Comparison of ENCODE assay signal across 10 cellular contexts in the genomic region with DNA sequence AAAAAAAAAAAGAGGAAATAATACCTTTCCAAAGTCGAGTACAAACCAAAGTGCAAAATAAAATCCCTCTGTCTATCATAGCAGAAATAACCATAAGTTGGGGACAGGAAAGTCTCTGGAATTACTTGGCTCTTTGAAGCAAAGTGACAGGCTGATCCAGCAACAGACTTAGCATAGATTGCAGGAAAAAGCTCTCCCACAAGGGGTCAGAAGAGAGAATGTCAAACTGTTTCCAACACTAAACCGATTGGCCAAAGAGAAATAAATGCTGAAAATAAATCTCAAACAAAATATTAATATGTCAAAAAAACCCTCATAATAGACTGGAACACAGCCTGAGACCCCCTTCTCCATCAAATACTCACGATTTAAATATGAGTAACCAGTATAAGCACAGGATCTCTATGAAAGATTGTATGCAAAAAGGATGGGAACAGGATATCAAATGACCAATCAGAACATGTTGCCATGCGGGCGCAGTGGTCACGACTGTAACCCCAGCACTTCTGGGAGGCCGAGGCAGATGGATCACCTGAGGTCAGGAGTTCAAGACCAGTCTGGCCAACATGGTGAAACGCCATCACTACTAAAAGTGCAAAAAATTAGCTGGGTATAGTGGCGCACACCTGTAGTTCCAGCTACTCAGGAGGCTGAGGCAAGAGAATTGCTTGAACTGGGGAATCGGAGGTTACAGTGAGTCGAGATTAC.
DNase-seq lines count a peak whose midpoint lies in the region; TF ChIP-seq lines count a peak whose summit lies in the region.
"Had no signal": no experiment of that assay in that cellular context is flagged by ENCODE, and none has a peak within 500 bp of the region (broad histone marks: within the 10 kb centered on the region; RNA-seq: fewer than 3 reads in every experiment).

No MANE protein-coding gene starts in this region.

- intact Hi-C loops in activated CD4-positive, alpha-beta T cell treated with anti-CD3 and anti-CD28 coated beads, Interleukin-2, amount 10 ng/mL, durations not matched to agents 24 days and 14 days (cut with micrococcal nuclease): no loop called here
- intact Hi-C loops in activated T-helper 1 cell treated with anti-CD3 and anti-CD28 coated beads, Interleukin-12 subunit alpha, Interleukin-12 subunit beta, Interleukin-2, Interleukin-4 antibody, amounts not matched to agents 30 ng/mL and 10 ng/mL and 1 ng/mL, durations not matched to agents 14 hours and 24 hours and 36 hours (cut with micrococcal nuclease): loop anchor here (1.0 kb wide), 1 partner anchor 1396 kb away; no protein-coding TSS in a partner anchor

- H3K4me3 Mint-ChIP-seq in activated CD4-positive, alpha-beta T cell treated with anti-CD3 and anti-CD28 coated beads, Interleukin-2, amount 10 ng/mL, durations not matched to agents 24 days and 14 days: no peak overlapping the region
- H3K4me3 Mint-ChIP-seq in activated T-helper 1 cell treated with anti-CD3 and anti-CD28 coated beads, Interleukin-12 subunit alpha, Interleukin-12 subunit beta, Interleukin-2, Interleukin-4 antibody, amounts not matched to agents 30 ng/mL and 10 ng/mL and 1 ng/mL, durations not matched to agents 14 hours and 24 hours and 36 hours: no peak overlapping the region

- no peak overlapping the region for H3K4me3 ChIP-seq in cardiac fibroblast (replicated peaks in 1 of 2; ENCODE audit: low read depth in 2 of 2, low read length in 2 of 2)

- TF ChIP-seq CTCF in LNCAP (IDR thresholded peaks at IDR 0.05): peak; percentile 68
- TF ChIP-seq CTCF in cardiac fibroblast (IDR thresholded peaks at IDR 0.05; ENCODE audit: low read depth, low read length): peak; percentile 60

- H3K27ac Mint-ChIP-seq in activated CD4-positive, alpha-beta T cell treated with anti-CD3 and anti-CD28 coated beads, Interleukin-2, amount 10 ng/mL, durations not matched to agents 24 days and 14 days: no peak overlapping the region
- H3K27ac Mint-ChIP-seq in activated T-helper 1 cell treated with anti-CD3 and anti-CD28 coated beads, Interleukin-12 subunit alpha, Interleukin-12 subunit beta, Interleukin-2, Interleukin-4 antibody, amounts not matched to agents 30 ng/mL and 10 ng/mL and 1 ng/mL, durations not matched to agents 14 hours and 24 hours and 36 hours: no peak overlapping the region

- H3K36me3 Mint-ChIP-seq in activated CD4-positive, alpha-beta T cell treated with anti-CD3 and anti-CD28 coated beads, Interleukin-2, amount 10 ng/mL, durations not matched to agents 24 days and 14 days (ENCODE audit: low read depth): no peaks in the 10 kb centered on the region
- H3K36me3 Mint-ChIP-seq in activated T-helper 1 cell treated with anti-CD3 and anti-CD28 coated beads, Interleukin-12 subunit alpha, Interleukin-12 subunit beta, Interleukin-2, Interleukin-4 antibody, amounts not matched to agents 30 ng/mL and 10 ng/mL and 1 ng/mL, durations not matched to agents 14 hours and 24 hours and 36 hours (ENCODE audit: low read depth): no peaks in the 10 kb centered on the region

- H3K4me1 Mint-ChIP-seq in activated CD4-positive, alpha-beta T cell treated with anti-CD3 and anti-CD28 coated beads, Interleukin-2, amount 10 ng/mL, durations not matched to agents 24 days and 14 days: no peaks in the 10 kb centered on the region
- H3K4me1 Mint-ChIP-seq in activated T-helper 1 cell treated with anti-CD3 and anti-CD28 coated beads, Interleukin-12 subunit alpha, Interleukin-12 subunit beta, Interleukin-2, Interleukin-4 antibody, amounts not matched to agents 30 ng/mL and 10 ng/mL and 1 ng/mL, durations not matched to agents 14 hours and 24 hours and 36 hours (ENCODE audit: low read depth): no peaks in the 10 kb centered on the region

- peak; percentile 70 for DNase-seq in activated CD4-positive, alpha-beta T cell treated with anti-CD3 and anti-CD28 coated beads, Interleukin-2, amount 10 ng/mL, durations not matched to agents 24 days and 14 days
- no peak for DNase-seq in activated CD4-positive, alpha-beta T cell treated with anti-CD3 and anti-CD28 coated beads, Interleukin-2, amount 50 U/mL, for 48 hours
- DNase-seq in cardiac fibroblast (ENCODE audit: low read depth in 2 of 2) (peak; percentile 14 to 60), renal cortical epithelial cell (ENCODE audit: low read depth) (peak; percentile 41), midbrain (lab: John Stamatoyannopoulos, UW) (no peak)
- DNase-seq in activated T-helper 1 cell treated with anti-CD3 and anti-CD28 coated beads, Interleukin-12 subunit alpha, Interleukin-12 subunit beta, Interleukin-2, Interleukin-4 antibody, amounts not matched to agents 30 ng/mL and 10 ng/mL and 1 ng/mL, durations not matched to agents 14 hours and 24 hours and 36 hours (ENCODE audit: low spot score): no peak
- no peak for DNase-seq in activated effector memory CD4-positive, alpha-beta T cell treated with anti-CD3 and anti-CD28 coated beads, Interleukin-2, amount 50 U/mL, for 16 hours
- DNase-seq: activated naive CD4-positive, alpha-beta T cell treated with Interleukin-2 at 50 U/mL for 16 hours; GDM1 had no signal

- H3K27me3 Mint-ChIP-seq in activated CD4-positive, alpha-beta T cell treated with anti-CD3 and anti-CD28 coated beads, Interleukin-2, amount 10 ng/mL, durations not matched to agents 24 days and 14 days: peaks cover 2% of the 10 kb centered on the region
- H3K27me3 Mint-ChIP-seq in activated T-helper 1 cell treated with anti-CD3 and anti-CD28 coated beads, Interleukin-12 subunit alpha, Interleukin-12 subunit beta, Interleukin-2, Interleukin-4 antibody, amounts not matched to agents 30 ng/mL and 10 ng/mL and 1 ng/mL, durations not matched to agents 14 hours and 24 hours and 36 hours (ENCODE audit: insufficient read depth): no peaks in the 10 kb centered on the region

- no peaks in the 10 kb centered on the region for H3K9me3 Mint-ChIP-seq in activated CD4-positive, alpha-beta T cell treated with anti-CD3 and anti-CD28 coated beads, Interleukin-2, amount 10 ng/mL, durations not matched to agents 24 days and 14 days
- no peaks in the 10 kb centered on the region for H3K9me3 Mint-ChIP-seq in activated T-helper 1 cell treated with anti-CD3 and anti-CD28 coated beads, Interleukin-12 subunit alpha, Interleukin-12 subunit beta, Interleukin-2, Interleukin-4 antibody, amounts not matched to agents 30 ng/mL and 10 ng/mL and 1 ng/mL, durations not matched to agents 14 hours and 24 hours and 36 hours

Comparison
In these comparisons a context has a peak if more than half of its experiments do, and no peak if none do; other contexts are left out.
1. DNase-seq: peak in activated CD4-positive, alpha-beta T cell treated with anti-CD3 and anti-CD28 coated beads, Interleukin-2, amount 10 ng/mL, durations not matched to agents 24 days and 14 days (single experiment), cardiac fibroblast (2 of 2) and renal cortical epithelial cell (single experiment); none in activated CD4-positive, alpha-beta T cell treated with anti-CD3 and anti-CD28 coated beads, Interleukin-2, amount 50 U/mL, for 48 hours (0 of 2), activated T-helper 1 cell treated with anti-CD3 and anti-CD28 coated beads, Interleukin-12 subunit alpha, Interleukin-12 subunit beta, Interleukin-2, Interleukin-4 antibody, amounts not matched to agents 30 ng/mL and 10 ng/mL and 1 ng/mL, durations not matched to agents 14 hours and 24 hours and 36 hours (single experiment), activated effector memory CD4-positive, alpha-beta T cell treated with anti-CD3 and anti-CD28 coated beads, Interleukin-2, amount 50 U/mL, for 16 hours (single experiment) and midbrain (single experiment).